Comparison of ENCODE assay signal across 8 cellular contexts in genomic region chr22:38114484-38115398, GRCh38. TPM values are rescaled to one million over a fixed set of nuclear protein-coding genes. Genes with fewer than 3 reads are reported as not detected.
A peak's percentile ranks its signal among the peaks of the same experiment; 100 is the strongest.
DNase-seq lines count a peak whose midpoint lies in the region; ATAC-seq, FAIRE-seq and TF ChIP-seq lines count a peak whose summit lies in the region.

No MANE protein-coding gene starts in this region.

- no peak overlapping the region for H3K4me3 Mint-ChIP-seq in activated naive CD8-positive, alpha-beta T cell treated with anti-CD3 and anti-CD28 coated beads, Interleukin-2, amount 50 U/mL, for 24 hours

- H3K9me3 Mint-ChIP-seq in activated naive CD8-positive, alpha-beta T cell treated with anti-CD3 and anti-CD28 coated beads, Interleukin-2, amount 50 U/mL, for 24 hours = no peaks in the 10 kb centered on the region

- intact Hi-C loops in prostate gland (cut with DNase I) = loop anchor here (2.0 to 10.0 kb wide), 3 partner anchors 60 to 238 kb away; no protein-coding TSS in a partner anchor

- no peak overlapping the region for H3K27ac Mint-ChIP-seq in activated naive CD8-positive, alpha-beta T cell treated with anti-CD3 and anti-CD28 coated beads, Interleukin-2, amount 50 U/mL, for 24 hours

- H3K27me3 ChIP-seq in cardiac muscle cell = no peaks in the 10 kb centered on the region
- H3K27me3 ChIP-seq in prostate gland (replicated peaks; ENCODE audit: insufficient read depth) = no peaks in the 10 kb centered on the region

- H3K4me1 ChIP-seq in cardiac muscle cell (ENCODE audit: low read depth) (no peaks in the 10 kb centered on the region), prostate gland (replicated peaks) (no peaks in the 10 kb centered on the region)

- H3K4me3 ChIP-seq in cardiac muscle cell = no peak overlapping the region
- H3K4me3 ChIP-seq in prostate gland = no peak overlapping the region

- H3K9me3 ChIP-seq in cardiac muscle cell (ENCODE audit: low read depth) (no peaks in the 10 kb centered on the region), prostate gland (no peaks in the 10 kb centered on the region)

- peak; percentile 93 for TF ChIP-seq CTCF in cardiac muscle cell (IDR thresholded peaks at IDR 0.05; ENCODE audit: low read depth, low read length)
- peak; percentile 72 to 92 (median 90) for TF ChIP-seq CTCF in prostate gland (IDR thresholded peaks at IDR 0.05)

- H3K4me1 Mint-ChIP-seq in activated naive CD8-positive, alpha-beta T cell treated with anti-CD3 and anti-CD28 coated beads, Interleukin-2, amount 50 U/mL, for 24 hours = no peaks in the 10 kb centered on the region

- peak; percentile 72 for ATAC-seq in activated naive CD8-positive, alpha-beta T cell treated with anti-CD3 and anti-CD28 coated beads, Interleukin-2, amount 50 U/mL, for 24 hours
- ATAC-seq in HG02840 (IDR thresholded peaks at IDR 0.05; ENCODE audit: low FRiP score, unreplicated experiment) = no peak

- H3K36me3 Mint-ChIP-seq in activated naive CD8-positive, alpha-beta T cell treated with anti-CD3 and anti-CD28 coated beads, Interleukin-2, amount 50 U/mL, for 24 hours (ENCODE audit: low read depth) = no peaks in the 10 kb centered on the region

- TF ChIP-seq POLR2A in prostate gland (IDR thresholded peaks at IDR 0.05) = no peak

- DNase-seq in GDM1 (lab: John Stamatoyannopoulos, UW) = peak; percentile 29
- peak; percentile 62 for DNase-seq in MV-4-11 (lab: John Stamatoyannopoulos, UW)
- peak; percentile 41 to 65 (median 58) for DNase-seq in T-helper 1 cell
- peak; percentile 89 for DNase-seq in activated naive CD8-positive, alpha-beta T cell treated with anti-CD3 and anti-CD28 coated beads, Interleukin-2, amount 50 U/mL, for 24 hours
- peak; percentile 88 to 90 for DNase-seq in cardiac muscle cell (ENCODE audit: low read depth in 1 of 2, low spot score in 1 of 2)
- peak; percentile 82 for DNase-seq in prostate gland (ENCODE audit: low spot score)
- DNase-seq in urothelium cell line (ENCODE audit: low spot score) = peak; percentile 91

- WGBS in prostate gland = 54% methylated on average over 32 of the region's 32 CpGs

- no peaks in the 10 kb centered on the region for H3K27me3 Mint-ChIP-seq in activated naive CD8-positive, alpha-beta T cell treated with anti-CD3 and anti-CD28 coated beads, Interleukin-2, amount 50 U/mL, for 24 hours

- no peak for FAIRE-seq in urothelium cell line (lab: Jason Lieb, UNC)

- H3K36me3 ChIP-seq in cardiac muscle cell (no peaks in the 10 kb centered on the region), prostate gland (no peaks in the 10 kb centered on the region)

- H3K27ac ChIP-seq in cardiac muscle cell (no peak overlapping the region), prostate gland (no peak overlapping the region)

RNA-seq across cellular contexts. Expression of gene BAIAP2L2, which starts 4.3 kb away (rescaled TPM):
- total RNA-seq in cardiac muscle cell = 2.3 and 2.8 TPM in 2 replicates
- polyA plus RNA-seq in cardiac muscle cell = 1.2 and 1.3 TPM in 2 replicates
- 1 to 10 TPM in 1 of 2 donors, under 1 TPM in 1; 0.14 to 5.5 TPM for total RNA-seq in prostate gland

RNA-seq across cellular contexts. Expression of gene SLC16A8, which starts 30.8 kb away (rescaled TPM):
- total RNA-seq in cardiac muscle cell = 0.60 and 1.0 TPM in 2 replicates
- polyA plus RNA-seq in cardiac muscle cell = 1.7 and 3.7 TPM in 2 replicates
- total RNA-seq in prostate gland = under 1 TPM; 0.28 to 0.59 TPM

RNA-seq across cellular contexts. Expression of gene PICK1, which starts 57.5 kb away (rescaled TPM):
- total RNA-seq in cardiac muscle cell (57.8 and 62.4 TPM in 2 replicates), prostate gland (100 to 1,000 TPM in 1 of 2 donors, 10 to 100 TPM in 1; 90.0 to 114 TPM)
- polyA plus RNA-seq in cardiac muscle cell = 51.7 and 60.4 TPM in 2 replicates

Comparison
In these comparisons a context has a peak if more than half of its experiments do, and no peak if none do; other contexts are left out.
1. DNase-seq: peak in every context shown above with its lines; median percentile 91 in urothelium cell line; 89 in activated naive CD8-positive, alpha-beta T cell treated with anti-CD3 and anti-CD28 coated beads, Interleukin-2, amount 50 U/mL, for 24 hours; 89 in cardiac muscle cell; 82 in prostate gland; 62 in MV-4-11; 58 in T-helper 1 cell; 29 in GDM1.